In the genomic region with DNA sequence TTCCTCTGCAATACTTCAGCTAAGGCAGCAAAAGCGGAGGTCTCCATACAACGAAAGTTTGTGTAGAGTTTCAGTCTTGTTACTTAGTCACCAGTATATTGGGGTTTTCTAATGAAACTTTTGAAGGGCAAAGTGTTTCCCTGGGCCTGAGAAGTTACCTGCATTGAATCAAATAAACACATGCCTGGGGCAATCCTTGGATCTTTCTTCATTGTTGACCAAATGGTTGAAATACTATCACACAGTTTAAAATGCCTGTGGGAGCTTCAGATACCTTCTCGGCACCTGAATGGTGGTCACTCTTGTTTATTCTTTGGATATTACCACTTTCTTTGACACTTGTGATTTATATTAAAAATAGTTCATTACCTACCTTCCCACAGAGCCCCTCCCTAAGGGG, we compare ENCODE assay signal across 8 cellular contexts. TPM values are rescaled to one million over a fixed set of nuclear protein-coding genes. Genes with fewer than 3 reads are reported as not detected.
A peak's percentile ranks its signal among the peaks of the same experiment; 100 is the strongest.
DNase-seq lines count a peak whose midpoint lies in the region; ATAC-seq and TF ChIP-seq lines count a peak whose summit lies in the region.

No MANE protein-coding gene starts in this region.

- H3K27ac Mint-ChIP-seq in Calu3 (ENCODE audit: unreplicated experiment) (peak overlapping the region; percentile 64), IgD-negative memory B cell (peak overlapping the region; percentile 58 to 94 (median 81))

- H3K4me3 Mint-ChIP-seq in Calu3 (ENCODE audit: low read depth, unreplicated experiment), result peak overlapping the region; percentile 83
- H3K4me3 Mint-ChIP-seq in IgD-negative memory B cell, result peak overlapping the region; percentile 90 to 97 (median 94)

- H2AFZ ChIP-seq in neuronal stem cell (ENCODE audit: low read length), result peak overlapping the region; percentile 91

- no peaks in the 10 kb centered on the region for H3K27me3 ChIP-seq in neuronal stem cell (ENCODE audit: control insufficient read depth in 3 of 3, insufficient read depth in 3 of 3, low read depth in 1 of 3, low read length in 3 of 3)

- H3K27ac ChIP-seq in coronary artery, result peak overlapping the region; percentile 73 to 99
- no peak overlapping the region for H3K27ac ChIP-seq in neuronal stem cell (replicated peaks; ENCODE audit: low read length)

- peaks cover 2 to 11% of the 10 kb centered on the region in 2 donors for H3K36me3 ChIP-seq in neuronal stem cell (replicated peaks in 1 of 2; ENCODE audit: control insufficient read depth in 2 of 2, insufficient read depth in 2 of 2, low read length in 2 of 2)

- no CpG with 5 or more reads among the region's 3 CpGs for WGBS in neuronal stem cell (ENCODE audit: extremely low coverage in 2 of 2, insufficient read length in 2 of 2, insufficient replicate concordance in 1 of 2), 2 donors

- no peaks in the 10 kb centered on the region for H3K9me3 ChIP-seq in neuronal stem cell (replicated peaks in 1 of 2; ENCODE audit: control insufficient read depth in 2 of 2, insufficient read depth in 1 of 2, low read depth in 1 of 2, low read length in 2 of 2)

- H2BK15ac ChIP-seq in neuronal stem cell (ENCODE audit: low read length), result no peak overlapping the region

- H3K4ac ChIP-seq in neuronal stem cell (ENCODE audit: low read length), result no peak overlapping the region

- no peak overlapping the region for H3K4me2 ChIP-seq in neuronal stem cell (ENCODE audit: insufficient read depth, low read length, poor library complexity, severe bottlenecking)

- H4K91ac ChIP-seq in neuronal stem cell (ENCODE audit: low read depth, low read length, poor library complexity), result no peak overlapping the region

- no peak overlapping the region for H2BK120ac ChIP-seq in neuronal stem cell (ENCODE audit: low read depth, low read length)

- H3K4me3 ChIP-seq in coronary artery (peak overlapping the region; percentile 96), neuronal stem cell (ENCODE audit: low read length in 2 of 2) (peak overlapping the region in 1 of 2 donors; percentile 88)

- H2BK5ac ChIP-seq in neuronal stem cell (ENCODE audit: low read length), result no peak overlapping the region

- no peak overlapping the region for H2BK12ac ChIP-seq in neuronal stem cell (ENCODE audit: low read length)

- peaks cover 9 to 10% of the 10 kb centered on the region in 2 donors for H3K4me1 ChIP-seq in neuronal stem cell (ENCODE audit: control insufficient read depth in 2 of 2, insufficient read depth in 1 of 2, low read depth in 1 of 2, low read length in 2 of 2)

- TF ChIP-seq CTCF in Calu3 (IDR thresholded peaks at IDR 0.05; ENCODE audit: unreplicated experiment), result no peak
- no peak for TF ChIP-seq CTCF in coronary artery (IDR thresholded peaks at IDR 0.05)

- no peak overlapping the region for H3K14ac ChIP-seq in neuronal stem cell (ENCODE audit: low read length)

- TSS peak; percentile 65 for BruUV-seq in Calu3 (replicated peaks; lab: Mats Ljungman, UMichigan)

- no peak overlapping the region for H3K9ac ChIP-seq in neuronal stem cell (ENCODE audit: low read depth, low read length, poor library complexity)

- H3K18ac ChIP-seq in neuronal stem cell (ENCODE audit: low read length), result no peak overlapping the region

- H3K23ac ChIP-seq in neuronal stem cell (ENCODE audit: low read depth, low read length, poor library complexity), result no peak overlapping the region

- H3K27me3 Mint-ChIP-seq in Calu3 (ENCODE audit: unreplicated experiment), result peaks cover 14% of the 10 kb centered on the region
- H3K27me3 Mint-ChIP-seq in IgD-negative memory B cell, result no peaks in the 10 kb centered on the region

- CTCF ChIA-PET in Calu3 (lab: Charles Lee), result no interaction called here

- H3K79me1 ChIP-seq in neuronal stem cell (ENCODE audit: low read depth, low read length), result peaks cover 3% of the 10 kb centered on the region

- ATAC-seq in GM19397 (IDR thresholded peaks at IDR 0.05; ENCODE audit: unreplicated experiment), result no peak

- DNase-seq in Calu3 (no peak), coronary artery (ENCODE audit: low spot score) (no peak), neuronal stem cell (ENCODE audit: low spot score) (no peak), activated gamma-delta T cell (lab: John Stamatoyannopoulos, UW) (no peak), NCI-H1436 treated with DMSO at 0.1 percent for 48 hours (lab: John Stamatoyannopoulos, UW) (no peak), hepatic stellate cell (ENCODE audit: low spot score) (no peak)

- H4K8ac ChIP-seq in neuronal stem cell (ENCODE audit: low read depth, low read length), result no peak overlapping the region

- intact Hi-C loops in Calu3 (cut with micrococcal nuclease; ENCODE audit: unreplicated experiment), result loop anchor here (5.0 to 10.0 kb wide), 2 partner anchors 86 to 328 kb away; no protein-coding TSS in a partner anchor

- H3K9me3 Mint-ChIP-seq in Calu3 (ENCODE audit: low read depth, unreplicated experiment), result no peaks in the 10 kb centered on the region
- no peaks in the 10 kb centered on the region for H3K9me3 Mint-ChIP-seq in IgD-negative memory B cell

- no peak overlapping the region for H2AK5ac ChIP-seq in neuronal stem cell (ENCODE audit: low read depth, low read length)

- H3K36me3 Mint-ChIP-seq in Calu3 (ENCODE audit: insufficient read depth, unreplicated experiment) (peaks cover 28% of the 10 kb centered on the region), IgD-negative memory B cell (no peaks in the 10 kb centered on the region)

- H3K4me1 Mint-ChIP-seq in Calu3 (ENCODE audit: low read depth, unreplicated experiment) (peaks cover 11% of the 10 kb centered on the region), IgD-negative memory B cell (peaks cover 23 to 24% (median 23%) of the 10 kb centered on the region in 3 donors)

RNA-seq across cellular contexts. Expression of a gene that starts 1.0 kb away (rescaled TPM):
- total RNA-seq in Calu3 (2022), result 24.0 and 25.0 TPM in 2 replicates
- 1.1 TPM for polyA plus RNA-seq in IgD-negative memory B cell
- 21.2 TPM for polyA plus RNA-seq in neuronal stem cell (2013, experiment 1 of 2)
- 19.4 TPM for polyA plus RNA-seq in neuronal stem cell (2013, experiment 2 of 2)

RNA-seq across cellular contexts. Expression of a gene that starts 24.4 kb away (rescaled TPM):
- 83.3 and 85.0 TPM in 2 replicates for total RNA-seq in Calu3 (2022)
- polyA plus RNA-seq in IgD-negative memory B cell, result 55.2 TPM
- 27.7 TPM for polyA plus RNA-seq in neuronal stem cell (2013, experiment 1 of 2)
- 28.7 TPM for polyA plus RNA-seq in neuronal stem cell (2013, experiment 2 of 2)

RNA-seq across cellular contexts. Expression of a gene that starts 42.2 kb away (rescaled TPM):
- total RNA-seq in Calu3 (2022), result 123 and 140 TPM in 2 replicates
- 73.1 TPM for polyA plus RNA-seq in IgD-negative memory B cell
- polyA plus RNA-seq in neuronal stem cell (2013, experiment 1 of 2), result 125 TPM
- polyA plus RNA-seq in neuronal stem cell (2013, experiment 2 of 2), result 129 TPM
